Comparison of ENCODE assay signal across 9 cellular contexts in the genomic region with DNA sequence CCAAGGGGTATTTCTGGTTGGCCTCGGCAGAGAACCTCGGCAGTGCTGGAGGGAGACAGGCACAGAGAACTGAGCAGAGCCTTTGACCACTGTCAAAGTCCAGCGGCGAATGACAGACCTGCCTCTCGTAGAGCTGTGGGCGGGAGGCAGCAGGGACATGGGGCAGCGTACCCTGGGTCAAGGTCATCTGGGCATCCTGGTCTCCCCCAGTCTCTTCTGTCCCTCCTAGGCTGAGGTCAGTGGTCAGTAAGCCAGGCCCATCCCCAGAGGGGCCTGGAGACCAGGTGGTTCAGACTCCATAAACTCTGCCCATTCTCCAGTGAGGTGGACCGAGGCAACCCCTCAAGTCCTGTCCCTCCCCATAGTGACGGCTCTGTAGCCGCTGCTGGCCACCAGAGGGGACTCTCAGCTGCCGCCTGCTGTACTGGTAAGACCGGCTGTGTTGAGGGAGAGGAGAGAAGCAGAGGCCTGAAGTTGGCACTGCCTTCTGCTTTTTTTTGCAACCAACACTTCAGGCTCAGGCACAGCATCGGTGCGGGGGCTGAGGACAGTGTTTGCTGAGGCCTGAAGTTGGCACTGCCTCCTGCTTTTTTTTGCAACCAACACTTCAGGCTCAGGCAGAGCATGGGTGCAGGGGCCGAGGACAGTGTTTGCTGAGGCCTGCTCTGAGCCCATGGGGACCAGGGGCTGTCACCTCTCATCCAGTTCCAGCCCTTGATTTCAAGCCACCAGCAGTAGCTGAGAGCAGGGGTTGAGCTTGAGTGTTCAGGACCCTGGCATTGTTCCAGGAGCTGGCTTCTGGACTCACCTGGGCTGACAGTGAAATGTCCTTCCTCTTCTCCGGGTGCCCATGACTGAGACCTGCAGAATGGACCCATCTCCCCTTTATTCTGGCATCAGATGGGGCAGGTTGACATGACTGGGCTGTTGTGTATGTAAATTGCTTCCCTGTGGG. TPM values are rescaled to one million over a fixed set of nuclear protein-coding genes. Genes with fewer than 3 reads are reported as not detected.
DNase-seq lines count a peak whose midpoint lies in the region; ATAC-seq, FAIRE-seq and TF ChIP-seq lines count a peak whose summit lies in the region.
"Had no signal": no experiment of that assay in that cellular context is flagged by ENCODE, and none has a peak within 500 bp of the region (broad histone marks: within the 10 kb centered on the region; RNA-seq: fewer than 3 reads in every experiment).

A gene with protein sequence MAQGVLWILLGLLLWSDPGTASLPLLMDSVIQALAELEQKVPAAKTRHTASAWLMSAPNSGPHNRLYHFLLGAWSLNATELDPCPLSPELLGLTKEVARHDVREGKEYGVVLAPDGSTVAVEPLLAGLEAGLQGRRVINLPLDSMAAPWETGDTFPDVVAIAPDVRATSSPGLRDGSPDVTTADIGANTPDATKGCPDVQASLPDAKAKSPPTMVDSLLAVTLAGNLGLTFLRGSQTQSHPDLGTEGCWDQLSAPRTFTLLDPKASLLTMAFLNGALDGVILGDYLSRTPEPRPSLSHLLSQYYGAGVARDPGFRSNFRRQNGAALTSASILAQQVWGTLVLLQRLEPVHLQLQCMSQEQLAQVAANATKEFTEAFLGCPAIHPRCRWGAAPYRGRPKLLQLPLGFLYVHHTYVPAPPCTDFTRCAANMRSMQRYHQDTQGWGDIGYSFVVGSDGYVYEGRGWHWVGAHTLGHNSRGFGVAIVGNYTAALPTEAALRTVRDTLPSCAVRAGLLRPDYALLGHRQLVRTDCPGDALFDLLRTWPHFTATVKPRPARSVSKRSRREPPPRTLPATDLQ (minus strand): TSS at position 111 of the 955 bp plus-strand sequence. CDS start 130 bp downstream, outside the sequence.

- POLR2A ChIA-PET in WTC11 (lab: Charles Lee): no interaction called here

- H3K27ac ChIP-seq in liver (ENCODE audit: low read depth in 1 of 2, low read length in 2 of 2) (peak within 1 kb of the TSS; percentile 70 to 73), small intestine (ENCODE audit: low read depth in 1 of 2, low read length in 1 of 2) (no peak within 1 kb of the TSS)

- TF ChIP-seq CTCF in BE2C (IDR thresholded peaks at IDR 0.05; ENCODE audit: low read depth, low read length) (0 out of 2 replicates have a peak, but pooled peaks have one; percentile 1), GM13977 (IDR thresholded peaks at IDR 0.05; ENCODE audit: extremely low read depth, insufficient read depth, missing control alignments) (peak; percentile 12), WTC11 (IDR thresholded peaks at IDR 0.05) (no peak), liver (IDR thresholded peaks at IDR 0.05; ENCODE audit: low read depth, low read length, missing input control) (peak; percentile 54)

- no peaks in the 10 kb centered on the region for H3K9me3 ChIP-seq in BE2C
- H3K9me3 ChIP-seq in liver (ENCODE audit: control insufficient read depth in 4 of 4, low read length in 3 of 4): no peaks in the 10 kb centered on the region
- no peaks in the 10 kb centered on the region for H3K9me3 ChIP-seq in small intestine (ENCODE audit: control insufficient read depth, low read depth)

- H3K27me3 ChIP-seq in BE2C: no peaks in the 10 kb centered on the region
- H3K27me3 ChIP-seq in liver (ENCODE audit: control insufficient read depth in 4 of 4, insufficient read depth in 4 of 4, low read length in 3 of 4): no peaks in the 10 kb centered on the region
- no peaks in the 10 kb centered on the region for H3K27me3 ChIP-seq in small intestine (ENCODE audit: control insufficient read depth in 2 of 2, insufficient read depth in 2 of 2, low read length in 2 of 2)

- CTCF ChIA-PET in WTC11 (lab: Charles Lee): interaction anchor here (0.6 to 2.9 kb wide), 9 partner anchors 22 to 693 kb away, joined by 3 to 27 read pairs (median 4); a partner anchor contains a TSS

- peak; percentile 89 to 90 for TF ChIP-seq RAD21 in liver (IDR thresholded peaks at IDR 0.05)

- peaks cover 4% of the 10 kb centered on the region for H3K27me3 Mint-ChIP-seq in WTC11 (ENCODE audit: low read depth)

- H3K36me3 ChIP-seq in BE2C (no peaks in the 10 kb centered on the region), liver (ENCODE audit: control insufficient read depth in 4 of 4, insufficient read depth in 3 of 4, low read depth in 1 of 4, low read length in 3 of 4) (peaks cover 0 to 3% (median 0%) of the 10 kb centered on the region in 4 donors), small intestine (ENCODE audit: control insufficient read depth in 2 of 2, insufficient read depth in 2 of 2, low read length in 2 of 2) (no peaks in the 10 kb centered on the region)

- WGBS in liver: 23% methylated on average over 16 of the region's 16 CpGs
- whole genome bisulfite sequencing in small intestine, 3 donors: 52 to 58% (median 54%) methylated on average over 16 of the region's 16 CpGs

- no peak for DNase-seq in BE2C
- DNase-seq in GM13977 (ENCODE audit: low spot score): no peak
- DNase-seq in WTC11 (ENCODE audit: low spot score): peak; percentile 33
- DNase-seq in T1000 (lab: John Stamatoyannopoulos, UW): no peak
- no peak for DNase-seq in small intestine
- DNase-seq in foreskin melanocyte: no peak

- H3K36me3 Mint-ChIP-seq in WTC11: no peaks in the 10 kb centered on the region

- peak within 1 kb of the TSS; percentile 54 to 82 for H3K9ac ChIP-seq in liver (ENCODE audit: low read depth in 1 of 2, low read length in 2 of 2)

- H3K4me3 ChIP-seq in BE2C (ENCODE audit: low read depth, low read length) (no peak within 1 kb of the TSS), liver (ENCODE audit: low read depth in 1 of 3, low read length in 3 of 3) (peak within 1 kb of the TSS; percentile 35 to 73 (median 39)), small intestine (ENCODE audit: low read depth in 1 of 2, low read length in 2 of 2) (no peak within 1 kb of the TSS)
- H3K4me3 ChIP-seq: smooth muscle cell had no signal

- FAIRE-seq in small intestine (lab: Jason Lieb, UNC): no peak

- H3K4me3 Mint-ChIP-seq in WTC11: no peak within 1 kb of the TSS

- H3K4me1 ChIP-seq in BE2C: no peaks in the 10 kb centered on the region
- peaks cover 4 to 50% (median 40%) of the 10 kb centered on the region in 4 donors for H3K4me1 ChIP-seq in liver (ENCODE audit: control insufficient read depth in 4 of 4, insufficient read depth in 4 of 4, low read length in 3 of 4)
- no peaks in the 10 kb centered on the region for H3K4me1 ChIP-seq in small intestine (ENCODE audit: control insufficient read depth in 2 of 2, insufficient read depth in 1 of 2, low read depth in 1 of 2, low read length in 1 of 2)

- in situ Hi-C loops in GM13977 (cut with MboI; ENCODE audit: low pct_unique_long_range_greater_than_20kb, low sequenced_read_pairs, unreplicated experiment): loop anchor here (10.0 kb wide), 1 partner anchor 55 kb away; no protein-coding TSS in a partner anchor

- H3K9me3 Mint-ChIP-seq in WTC11: peaks cover 16% of the 10 kb centered on the region

- no peaks in the 10 kb centered on the region for H3K4me1 Mint-ChIP-seq in WTC11

- H3K27ac Mint-ChIP-seq in WTC11: no peak within 1 kb of the TSS

- peak; percentile 63; the same call in 1 of the 2 replicates for ATAC-seq in WTC11
- no peak for ATAC-seq in HG03280 (IDR thresholded peaks at IDR 0.05; ENCODE audit: unreplicated experiment)

TF ChIP-seq in WTC11, 78 proteins besides CTCF, POLR2A, EP300 and RAD21:
- 0 out of 2 replicates have a peak, but pooled peaks have one; percentile 29 for TF ChIP-seq GABPB1 (CRISPR knock-in tag; IDR thresholded peaks at IDR 0.05)
- no peak for TF ChIP-seq CREM (CRISPR knock-in tag; IDR thresholded peaks at IDR 0.05)

TF ChIP-seq in liver, 16 proteins besides CTCF, POLR2A, EP300 and RAD21 (continues in another document):
- TF ChIP-seq HNF4A (conservative IDR thresholded peaks at IDR 0.05) (peak; percentile 97 to 99), EGR1 (IDR thresholded peaks at IDR 0.05; ENCODE audit: low read depth in 2 of 2) (peak; percentile 81 to 89), FOXA2 (IDR thresholded peaks at IDR 0.05) (peak; percentile 48), YY1 (IDR thresholded peaks at IDR 0.05) (peak; percentile 35), SP1 (IDR thresholded peaks at IDR 0.05) (peak; percentile 81), RXRA (IDR thresholded peaks at IDR 0.05) (peak; percentile 89 to 90), GABPA (IDR thresholded peaks at IDR 0.05 in 1 of 2, conservative IDR thresholded peaks at IDR 0.05 in 1 of 2) (no peak), NR2F2 (IDR thresholded peaks at IDR 0.05) (peak; percentile 68), HNF4G (IDR thresholded peaks at IDR 0.05) (peak; percentile 91), FOXA1 (IDR thresholded peaks at IDR 0.05) (peak; percentile 37), TAF1 (conservative IDR thresholded peaks at IDR 0.05) (peak; percentile 71), JUND (IDR thresholded peaks at IDR 0.05) (peak; percentile 11 to 24)
- TF ChIP-seq, protein P1, sequence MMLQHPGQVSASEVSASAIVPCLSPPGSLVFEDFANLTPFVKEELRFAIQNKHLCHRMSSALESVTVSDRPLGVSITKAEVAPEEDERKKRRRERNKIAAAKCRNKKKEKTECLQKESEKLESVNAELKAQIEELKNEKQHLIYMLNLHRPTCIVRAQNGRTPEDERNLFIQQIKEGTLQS (IDR thresholded peaks at IDR 0.05): peak; percentile 43
- TF ChIP-seq, protein P2, sequence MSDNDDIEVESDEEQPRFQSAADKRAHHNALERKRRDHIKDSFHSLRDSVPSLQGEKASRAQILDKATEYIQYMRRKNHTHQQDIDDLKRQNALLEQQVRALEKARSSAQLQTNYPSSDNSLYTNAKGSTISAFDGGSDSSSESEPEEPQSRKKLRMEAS (IDR thresholded peaks at IDR 0.05): peak; percentile 24
- TF ChIP-seq, protein P3, sequence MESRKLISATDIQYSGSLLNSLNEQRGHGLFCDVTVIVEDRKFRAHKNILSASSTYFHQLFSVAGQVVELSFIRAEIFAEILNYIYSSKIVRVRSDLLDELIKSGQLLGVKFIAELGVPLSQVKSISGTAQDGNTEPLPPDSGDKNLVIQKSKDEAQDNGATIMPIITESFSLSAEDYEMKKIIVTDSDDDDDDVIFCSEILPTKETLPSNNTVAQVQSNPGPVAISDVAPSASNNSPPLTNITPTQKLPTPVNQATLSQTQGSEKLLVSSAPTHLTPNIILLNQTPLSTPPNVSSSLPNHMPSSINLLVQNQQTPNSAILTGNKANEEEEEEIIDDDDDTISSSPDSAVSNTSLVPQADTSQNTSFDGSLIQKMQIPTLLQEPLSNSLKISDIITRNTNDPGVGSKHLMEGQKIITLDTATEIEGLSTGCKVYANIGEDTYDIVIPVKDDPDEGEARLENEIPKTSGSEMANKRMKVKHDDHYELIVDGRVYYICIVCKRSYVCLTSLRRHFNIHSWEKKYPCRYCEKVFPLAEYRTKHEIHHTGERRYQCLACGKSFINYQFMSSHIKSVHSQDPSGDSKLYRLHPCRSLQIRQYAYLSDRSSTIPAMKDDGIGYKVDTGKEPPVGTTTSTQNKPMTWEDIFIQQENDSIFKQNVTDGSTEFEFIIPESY (IDR thresholded peaks at IDR 0.05): peak; percentile 48

RNA-seq across cellular contexts. Expression of the gene that starts here (rescaled TPM):
- polyA plus RNA-seq in BE2C (2012; ENCODE audit: insufficient read depth, insufficient read length, low read depth): not detected
- total RNA-seq in WTC11 (2021): not detected in 3 replicates
- 10 to 100 TPM in 1 of 2 donors, 1 to 10 TPM in 1; 9.9 to 68.5 TPM for total RNA-seq in liver
- 100 to 1,000 TPM; 116 to 134 TPM for polyA plus RNA-seq in liver
- polyA plus RNA-seq in small intestine: under 1 TPM in 1 of 3 donors, not detected in 2; 0.54 TPM
- total RNA-seq: smooth muscle cell had no signal
- polyA plus RNA-seq: smooth muscle cell had no signal

Comparison
In these comparisons a context has a peak if more than half of its experiments do, and no peak if none do; other contexts are left out.
1. RNA of the gene that starts here (polyA plus RNA-seq): 116 to 134 TPM in liver; 0.54 TPM in small intestine; every median in the first group is over 10 times any median in the second.
2. Peak in DNase-seq and ATAC-seq in WTC11; RNA of the gene not detected or under 1 TPM.
3. H3K4me3 ChIP-seq: peak in liver (3 of 3); none in BE2C (single experiment) and small intestine (0 of 2).
4. H3K27ac ChIP-seq: peak in liver (2 of 2); none in small intestine (0 of 2).